28 cellular contexts compared by ENCODE assay signal in genomic region chr10:88457680-88458079, GRCh38.
A peak's percentile ranks its signal among the peaks of the same experiment; 100 is the strongest.
DNase-seq lines count a peak whose midpoint lies in the region; ATAC-seq, FAIRE-seq and TF ChIP-seq lines count a peak whose summit lies in the region.
"Had no signal": no experiment of that assay in that cellular context is flagged by ENCODE, and none has a peak within 500 bp of the region (broad histone marks: within the 10 kb centered on the region; RNA-seq: fewer than 3 reads in every experiment).

No MANE protein-coding gene starts in this region.

- H3K36me3 Mint-ChIP-seq in naive thymus-derived CD4-positive, alpha-beta T cell: peaks cover 0 to 6% (median 0%) of the 10 kb centered on the region in 5 donors
- H3K36me3 Mint-ChIP-seq: activated CD8-positive, alpha-beta memory T cell treated with anti-CD3 and anti-CD28 coated beads, Interleukin-2, amount 10 ng/mL, durations not matched to agents 7 days and 5 days; CD4-positive, CD25-positive, alpha-beta regulatory T cell had no signal

- H4K20me1 ChIP-seq in K562 (replicated peaks; ENCODE audit: control insufficient read depth, insufficient read depth, low read length): no peaks in the 10 kb centered on the region
- H4K20me1 ChIP-seq in SK-N-SH (ENCODE audit: insufficient read depth): no peaks in the 10 kb centered on the region

- TF ChIP-seq RAD21 in K562 (CRISPR knock-in tag; conservative IDR thresholded peaks at IDR 0.05 in 1 of 2, IDR thresholded peaks at IDR 0.05 in 1 of 2) (no peak), SK-N-SH (IDR thresholded peaks at IDR 0.05; ENCODE audit: low read length) (no peak)

- no peak overlapping the region for H3K27ac Mint-ChIP-seq in naive thymus-derived CD4-positive, alpha-beta T cell
- H3K27ac Mint-ChIP-seq: activated CD4-positive, alpha-beta T cell treated with anti-CD3 and anti-CD28 coated beads, Interleukin-2, amount 10 ng/mL, durations not matched to agents 7 days and 5 days; activated CD8-positive, alpha-beta memory T cell treated with anti-CD3 and anti-CD28 coated beads, Interleukin-2, amount 10 ng/mL, durations not matched to agents 7 days and 5 days had no signal

- no peaks in the 10 kb centered on the region for H3K9me1 ChIP-seq in K562 (ENCODE audit: control insufficient read depth, insufficient read depth, low read length)

- H3K9ac ChIP-seq in K562 (ENCODE audit: insufficient read depth in 1 of 2, low read depth in 2 of 2, low read length in 2 of 2) (no peak overlapping the region), SK-N-SH (no peak overlapping the region)

- CTCF ChIA-PET in K562 (lab: Yijun Ruan, JAX; ENCODE audit: low intra/inter-chr PET ratio) (no interaction called here), SK-N-SH (lab: Yijun Ruan, JAX) (no interaction called here)
- CTCF ChIA-PET in naive thymus-derived CD4-positive, alpha-beta T cell (lab: Charles Lee): no interaction called here

- no peaks in the 10 kb centered on the region for H3K9me2 ChIP-seq in SK-N-SH

- POLR2A ChIA-PET in K562 (lab: Yijun Ruan, JAX): no interaction called here
- POLR2A ChIA-PET in naive thymus-derived CD4-positive, alpha-beta T cell (lab: Charles Lee): no interaction called here
- POLR2A ChIA-PET in SK-N-SH (lab: Yijun Ruan, JAX): no interaction called here

- TF ChIP-seq CTCF in GM12872 (IDR thresholded peaks at IDR 0.05; ENCODE audit: insufficient read depth, low read depth, low read length) (0 out of 3 replicates have a peak, but pooled peaks have one; percentile 13), K562 (IDR thresholded peaks at IDR 0.05 in 2 of 3, conservative IDR thresholded peaks at IDR 0.05 in 1 of 3; ENCODE audit: insufficient read depth in 2 of 3, low read depth in 1 of 3, low read length in 3 of 3) (no peak), SK-N-SH (IDR thresholded peaks at IDR 0.05) (no peak), transverse colon (IDR thresholded peaks at IDR 0.05) (no peak)

- H3K4me1 ChIP-seq in K562 (replicated peaks in 1 of 2; ENCODE audit: control insufficient read depth in 2 of 2, insufficient read depth in 2 of 2, low read length in 2 of 2) (no peaks in the 10 kb centered on the region), SK-N-SH (ENCODE audit: control insufficient read depth in 1 of 2, insufficient read depth in 2 of 2, low read depth in 1 of 2, low read length in 1 of 2) (no peaks in the 10 kb centered on the region), transverse colon (no peaks in the 10 kb centered on the region)
- H3K4me1 ChIP-seq in naive thymus-derived CD4-positive, alpha-beta T cell (ENCODE audit: control insufficient read depth in 2 of 2, insufficient read depth in 2 of 2, low read length in 2 of 2): no peaks in the 10 kb centered on the region
- H3K4me1 ChIP-seq: foreskin keratinocyte, prostate gland had no signal

- H2AFZ ChIP-seq in K562 (ENCODE audit: low read depth, low read length) (no peak overlapping the region), SK-N-SH (ENCODE audit: low read depth) (no peak overlapping the region)
- H2AFZ ChIP-seq: PC-9 had no signal

- H3K4me3 ChIP-seq in Jurkat, Clone E6-1 (ENCODE audit: low read length): no peak overlapping the region
- H3K4me3 ChIP-seq in K562: no peak overlapping the region
- no peak overlapping the region for H3K4me3 ChIP-seq in naive thymus-derived CD4-positive, alpha-beta T cell (ENCODE audit: low read length)
- no peak overlapping the region for H3K4me3 ChIP-seq in SK-N-SH (ENCODE audit: low read depth in 2 of 2, low read length in 1 of 2)
- no peak overlapping the region for H3K4me3 ChIP-seq in transverse colon
- H3K4me3 ChIP-seq: PC-9, prostate gland had no signal

- H3K27ac ChIP-seq in K562 (ENCODE audit: extremely low read depth, low read depth, low read length) (no peak overlapping the region), SK-N-SH (ENCODE audit: low read depth in 2 of 2, low read length in 1 of 2) (no peak overlapping the region), transverse colon (no peak overlapping the region)
- no peak overlapping the region for H3K27ac ChIP-seq in naive thymus-derived CD4-positive, alpha-beta T cell (ENCODE audit: low read depth, low read length)
- H3K27ac ChIP-seq: foreskin keratinocyte, neutrophil, PC-9, prostate gland had no signal

- peaks cover 0 to 5% (median 0%) of the 10 kb centered on the region in 7 donors for H3K4me1 Mint-ChIP-seq in naive thymus-derived CD4-positive, alpha-beta T cell
- H3K4me1 Mint-ChIP-seq: CD4-positive, CD25-positive, alpha-beta regulatory T cell; stimulated activated naive CD8-positive, alpha-beta T cell treated with anti-CD3 and anti-CD28 coated beads, Interleukin-15, amount 100 ng/mL, for 72 hours had no signal

- no peak for FAIRE-seq in K562 (lab: Jason Lieb, UNC)

- H3K79me2 ChIP-seq in K562 (ENCODE audit: control insufficient read depth, insufficient read depth, low read length) (no peaks in the 10 kb centered on the region), SK-N-SH (ENCODE audit: insufficient read depth) (no peaks in the 10 kb centered on the region)

- no peaks in the 10 kb centered on the region for H3F3A ChIP-seq in SK-N-SH (replicated peaks; ENCODE audit: insufficient read depth)

- ATAC-seq in K562: no peak
- ATAC-seq in naive thymus-derived CD4-positive, alpha-beta T cell: no peak
- ATAC-seq: activated CD8-positive, alpha-beta memory T cell treated with anti-CD3 and anti-CD28 coated beads, Interleukin-2, amount 10 ng/mL, durations not matched to agents 7 days and 5 days; esophagus mucosa; foreskin keratinocyte; Right ventricle myocardium inferior; stimulated activated naive CD8-positive, alpha-beta T cell treated with anti-CD3 and anti-CD28 coated beads, Interleukin-15, amount 100 ng/mL, for 72 hours had no signal

- H3K4me3 Mint-ChIP-seq in naive thymus-derived CD4-positive, alpha-beta T cell: no peak overlapping the region
- H3K4me3 Mint-ChIP-seq: activated CD4-positive, alpha-beta T cell treated with anti-CD3 and anti-CD28 coated beads, Interleukin-2, amount 10 ng/mL, durations not matched to agents 7 days and 5 days; activated CD8-positive, alpha-beta memory T cell treated with anti-CD3 and anti-CD28 coated beads, Interleukin-2, amount 10 ng/mL, durations not matched to agents 7 days and 5 days; CD4-positive, CD25-positive, alpha-beta regulatory T cell; IgD-negative memory B cell; stimulated activated naive CD8-positive, alpha-beta T cell treated with anti-CD3 and anti-CD28 coated beads, Interleukin-15, amount 100 ng/mL, for 72 hours had no signal

- TF ChIP-seq POLR2A in K562 (conservative IDR thresholded peaks at IDR 0.05) (no peak), transverse colon (IDR thresholded peaks at IDR 0.05) (no peak)

- TF ChIP-seq EP300 in K562 (IDR thresholded peaks at IDR 0.05; ENCODE audit: low read length) (no peak), SK-N-SH (IDR thresholded peaks at IDR 0.05; ENCODE audit: borderline replicate concordance in 1 of 2, low read depth in 1 of 2, low read length in 1 of 2) (no peak), transverse colon (IDR thresholded peaks at IDR 0.05; ENCODE audit: low read depth) (no peak)

- no peaks in the 10 kb centered on the region for H3K9me3 Mint-ChIP-seq in naive thymus-derived CD4-positive, alpha-beta T cell
- H3K9me3 Mint-ChIP-seq: IgD-negative memory B cell; stimulated activated naive CD8-positive, alpha-beta T cell treated with anti-CD3 and anti-CD28 coated beads, Interleukin-15, amount 100 ng/mL, for 72 hours had no signal

- BruUV-seq in K562 (replicated peaks; lab: Mats Ljungman, UMichigan): no TSS peak

- intact Hi-C loops in K562 (cut with micrococcal nuclease) (no loop called here), transverse colon (cut with DNase I; ENCODE audit: low total_unique reads) (no loop called here)
- intact Hi-C loops in naive thymus-derived CD4-positive, alpha-beta T cell (cut with micrococcal nuclease): loop anchor here in 1 of 2 donors (1.0 kb wide), 1 partner anchor 597 kb away; no protein-coding TSS in a partner anchor

- H3K27me3 ChIP-seq in K562 (ENCODE audit: control insufficient read depth in 2 of 2, insufficient read depth in 2 of 2, low read length in 2 of 2): no peaks in the 10 kb centered on the region
- no peaks in the 10 kb centered on the region for H3K27me3 ChIP-seq in naive thymus-derived CD4-positive, alpha-beta T cell (ENCODE audit: control insufficient read depth in 2 of 2, insufficient read depth in 2 of 2, low read length in 2 of 2)
- H3K27me3 ChIP-seq in SK-N-SH (ENCODE audit: insufficient read depth): no peaks in the 10 kb centered on the region
- no peaks in the 10 kb centered on the region for H3K27me3 ChIP-seq in transverse colon
- H3K27me3 ChIP-seq: foreskin keratinocyte, neutrophil had no signal

- H3K36me3 ChIP-seq in K562 (ENCODE audit: control insufficient read depth, insufficient read depth, low read length) (no peaks in the 10 kb centered on the region), SK-N-SH (replicated peaks in 1 of 2; ENCODE audit: control insufficient read depth in 1 of 2, insufficient read depth in 2 of 2, low read length in 1 of 2) (no peaks in the 10 kb centered on the region), transverse colon (no peaks in the 10 kb centered on the region)
- H3K36me3 ChIP-seq in naive thymus-derived CD4-positive, alpha-beta T cell (ENCODE audit: control insufficient read depth in 2 of 3, insufficient read depth in 3 of 3, low read length in 3 of 3): no peaks in the 10 kb centered on the region
- H3K36me3 ChIP-seq: neutrophil, prostate gland had no signal

- H3K27me3 Mint-ChIP-seq in naive thymus-derived CD4-positive, alpha-beta T cell: peaks cover 0 to 10% (median 0%) of the 10 kb centered on the region in 5 donors
- H3K27me3 Mint-ChIP-seq: activated CD8-positive, alpha-beta memory T cell treated with anti-CD3 and anti-CD28 coated beads, Interleukin-2, amount 10 ng/mL, durations not matched to agents 7 days and 5 days; CD4-positive, CD25-positive, alpha-beta regulatory T cell; IgD-negative memory B cell; stimulated activated naive CD8-positive, alpha-beta T cell treated with anti-CD3 and anti-CD28 coated beads, Interleukin-15, amount 100 ng/mL, for 72 hours had no signal

- H3K4me2 ChIP-seq in K562 (ENCODE audit: insufficient read depth, low read length) (no peak overlapping the region), SK-N-SH (no peak overlapping the region)
- H3K4me2 ChIP-seq: PC-9 had no signal

- 3% methylated on average over 3 of the region's 3 CpGs for WGBS in K562 (ENCODE audit: insufficient coverage, low coverage, missing lambda C conversion rate)
- WGBS in SK-N-SH (ENCODE audit: low lambda C conversion rate): 85% methylated on average over 3 of the region's 3 CpGs
- WGBS in transverse colon (ENCODE audit: low coverage in 1 of 2), 2 donors: 59 to 80% methylated on average over 1 to 3 of the region's 3 CpGs

- in situ Hi-C loops in K562 (cut with MboI) (no loop called here), transverse colon (cut with MboI; ENCODE audit: low pct_ligation_motif_present in 1 of 4, low pct_unique_long_range_greater_than_20kb in 1 of 4, low sequenced_read_pairs in 3 of 4) (no loop called here)

- peak; percentile 76 for DNase-seq in Jurkat, Clone E6-1 (ENCODE audit: low read depth, low spot score)
- DNase-seq in K562 (ENCODE audit: extremely low read depth in 1 of 4, low spot score in 3 of 4) (no peak), SK-N-SH (no peak), transverse colon (no peak), putamen (ENCODE audit: low spot score) (no peak), NCI-H1092 (lab: John Stamatoyannopoulos, UW) (no peak)
- DNase-seq in naive thymus-derived CD4-positive, alpha-beta T cell: peak in 5 of 9 donors; percentile 4 to 37 (median 25)
- DNase-seq: activated CD4-positive, alpha-beta T cell treated with anti-CD3 and anti-CD28 coated beads, Interleukin-2, amount 10 ng/mL, durations not matched to agents 7 days and 5 days; activated CD8-positive, alpha-beta memory T cell treated with anti-CD3 and anti-CD28 coated beads, Interleukin-2, amount 10 ng/mL, durations not matched to agents 7 days and 5 days; activated naive CD4-positive, alpha-beta T cell treated with anti-CD3 and anti-CD28 coated beads, Interleukin-2, amount 50 U/mL, for 16 hours; aorta; cortex of kidney; foreskin keratinocyte; GOT3; MM.1S; NCI-H1417 treated with DMSO at 0.1 percent for 48 hours; NCI-H2107; NCI-H446 treated with DMSO at 0.1 percent for 48 hours; PC-9; stimulated activated naive CD8-positive, alpha-beta T cell treated with anti-CD3 and anti-CD28 coated beads, Interleukin-15, amount 100 ng/mL, for 72 hours; T-helper 9 cell had no signal

- H3K9me3 ChIP-seq in K562 (replicated peaks; ENCODE audit: control insufficient read depth, insufficient read depth, low read depth, low read length): no peaks in the 10 kb centered on the region
- H3K9me3 ChIP-seq in naive thymus-derived CD4-positive, alpha-beta T cell (ENCODE audit: control insufficient read depth in 2 of 3, low read length in 3 of 3): no peaks in the 10 kb centered on the region
- H3K9me3 ChIP-seq in SK-N-SH: no peaks in the 10 kb centered on the region
- no peaks in the 10 kb centered on the region for H3K9me3 ChIP-seq in transverse colon
- H3K9me3 ChIP-seq: neutrophil, prostate gland had no signal

Comparison
In these comparisons a context has a peak if more than half of its experiments do, and no peak if none do; other contexts are left out.
1. DNase-seq: peak in Jurkat, Clone E6-1 (single experiment) and naive thymus-derived CD4-positive, alpha-beta T cell (5 of 9); none in K562 (0 of 4), SK-N-SH (single experiment), transverse colon (single experiment), putamen (single experiment) and NCI-H1092 (single experiment).